23 cellular contexts compared by ENCODE assay signal in the genomic region with DNA sequence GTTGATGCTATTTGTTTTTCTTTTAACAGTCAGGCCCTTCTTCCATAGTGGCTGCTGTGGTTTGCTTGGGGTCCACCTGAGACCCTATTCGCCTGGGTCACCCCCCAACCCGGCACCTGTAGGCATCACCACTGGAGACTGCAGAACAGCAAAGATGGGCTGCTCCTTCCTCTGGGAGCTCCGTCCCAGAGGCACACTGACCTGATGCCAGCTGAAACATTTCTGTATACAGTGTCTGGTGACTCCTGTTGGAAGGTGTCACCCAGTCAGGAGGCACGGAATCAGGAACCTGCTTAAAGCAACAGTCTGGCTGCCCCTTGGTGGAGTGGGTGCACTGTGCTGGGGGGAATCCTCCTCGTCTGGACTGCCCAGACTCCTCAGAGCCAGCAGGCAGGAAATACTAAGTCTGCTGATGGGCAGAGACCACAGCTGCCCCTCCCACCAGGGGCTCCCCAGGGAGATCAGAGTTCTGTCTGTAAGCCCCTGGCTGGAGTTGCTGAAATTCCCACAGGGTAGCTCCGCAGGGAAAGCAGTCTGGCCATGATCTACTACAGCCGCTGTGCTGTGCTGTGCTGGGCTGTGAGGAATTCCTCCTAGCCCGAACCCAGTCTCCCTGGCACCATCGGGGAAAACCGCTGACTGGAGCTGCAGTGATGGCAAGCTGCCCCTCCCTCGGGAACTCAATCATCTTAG.
A peak's percentile ranks its signal among the peaks of the same experiment; 100 is the strongest.
DNase-seq lines count a peak whose midpoint lies in the region; ATAC-seq and TF ChIP-seq lines count a peak whose summit lies in the region.
"Had no signal": no experiment of that assay in that cellular context is flagged by ENCODE, and none has a peak within 500 bp of the region (broad histone marks: within the 10 kb centered on the region; RNA-seq: fewer than 3 reads in every experiment).

No MANE protein-coding gene starts in this region.

- no peak overlapping the region for H3T11ph ChIP-seq in H9 (ENCODE audit: low read length)

- H2BK120ac ChIP-seq in H9 (ENCODE audit: low read depth, low read length, poor library complexity, severe bottlenecking), result no peak overlapping the region
- H2BK120ac ChIP-seq in mesendoderm (ENCODE audit: low read depth, low read length), result no peak overlapping the region

- no peaks in the 10 kb centered on the region for H4K20me1 ChIP-seq in BLaER1
- no peaks in the 10 kb centered on the region for H4K20me1 ChIP-seq in H9 (ENCODE audit: control insufficient read depth, insufficient read depth, insufficient read length)

- H2AFZ ChIP-seq in H9 (ENCODE audit: low read length), result no peak overlapping the region

- H4K5ac ChIP-seq in H9 (ENCODE audit: insufficient read length, low read depth, low read length) (no peak overlapping the region), mesendoderm (ENCODE audit: low read length) (no peak overlapping the region)

- H3K23me2 ChIP-seq in H9 (ENCODE audit: insufficient read length, low read depth, low read length, poor library complexity, severe bottlenecking), result no peaks in the 10 kb centered on the region

- no peak overlapping the region for H3K56ac ChIP-seq in H9 (ENCODE audit: insufficient read length, low read depth, low read length)
- H3K56ac ChIP-seq in mesendoderm (ENCODE audit: low read length), result no peak overlapping the region

- H3K4me3 ChIP-seq in BLaER1 (no peak overlapping the region), coronary artery (peak overlapping the region; percentile 59), mesendoderm (ENCODE audit: low read length) (no peak overlapping the region)
- H3K4me3 ChIP-seq: body of pancreas had no signal

- ATAC-seq in HG03139 (IDR thresholded peaks at IDR 0.05; ENCODE audit: unreplicated experiment), result no peak
- ATAC-seq in HG02852 (IDR thresholded peaks at IDR 0.05; ENCODE audit: unreplicated experiment), result no peak
- ATAC-seq: activated naive CD4-positive, alpha-beta T cell treated with anti-CD3 and anti-CD28 coated beads, Interleukin-2, amount 50 U/mL, for 72 hours; body of pancreas; natural killer cell treated with Interleukin-12 subunit alpha and Interleukin-12 subunit beta and Interleukin-15 and Interleukin-18, amount 100 ng/mL, for 72 hours; stimulated activated memory B cell treated with anti-CD40 and anti-IgM and Interleukin-4, amounts not matched to agents 10 μg/mL and 1 μg/mL and 100 μg/mL, for 72 hours had no signal

- H3K4me1 ChIP-seq in BLaER1 (peaks cover 10% of the 10 kb centered on the region), H9 (ENCODE audit: insufficient read depth, low read length) (no peaks in the 10 kb centered on the region; the same call in 1 of the 2 replicates), mesendoderm (ENCODE audit: control insufficient read depth, low read depth, low read length) (no peaks in the 10 kb centered on the region)
- H3K4me1 ChIP-seq: body of pancreas had no signal

- H3K27ac ChIP-seq in BLaER1, result no peak overlapping the region
- no peak overlapping the region for H3K27ac ChIP-seq in H9 (ENCODE audit: insufficient read length, low read depth, low read length)
- H3K27ac ChIP-seq in coronary artery, result peak overlapping the region; percentile 21 to 77
- H3K27ac ChIP-seq in mesendoderm (ENCODE audit: low read depth, low read length), result no peak overlapping the region
- H3K27ac ChIP-seq: body of pancreas had no signal

- peak overlapping the region; percentile 32 for H3K4me2 ChIP-seq in BLaER1
- H3K4me2 ChIP-seq in H9 (ENCODE audit: insufficient read depth, insufficient read length, low read length), result no peak overlapping the region
- no peak overlapping the region for H3K4me2 ChIP-seq in mesendoderm (ENCODE audit: low read length)

- H3K36me3 Mint-ChIP-seq in H9 (ENCODE audit: insufficient read depth in 1 of 3, low read depth in 3 of 3), result peaks cover 19 to 29% (median 20%) of the 10 kb centered on the region in 3 experiments

- DNase-seq in H9, result peak; percentile 50
- DNase-seq in coronary artery (ENCODE audit: low spot score), result peak; percentile 83
- DNase-seq in mesendoderm, result peak; percentile 78
- DNase-seq in RPMI8226, result no peak
- DNase-seq in NAMALWA (ENCODE audit: low spot score), result no peak
- DNase-seq: activated CD4-positive, CD25-positive, alpha-beta regulatory T cell treated with anti-CD3 and anti-CD28 coated beads, Interleukin-2, amount 50 U/mL, for 72 hours; body of pancreas; CD4-positive, CD25-positive, alpha-beta regulatory T cell; GOT3; hippocampal formation; kidney glomerular epithelial cell; midbrain; NCI-H1092; NCI-H2081; NCI-H510A treated with DMSO at 0.1 percent for 48 hours; stimulated activated CD4-positive, alpha-beta T cell treated with anti-CD3 and anti-CD28 coated beads, Interleukin-1b, Interleukin-23, amount 100 ng/mL, for 48 hours had no signal

- H3K9me3 ChIP-seq in BLaER1, result peaks cover 44% of the 10 kb centered on the region
- H3K9me3 ChIP-seq in H9 (ENCODE audit: control insufficient read depth, low read depth, low read length), result no peaks in the 10 kb centered on the region
- H3K9me3 ChIP-seq: body of pancreas had no signal

- no peak overlapping the region for H3K27ac Mint-ChIP-seq in H9
- H3K27ac Mint-ChIP-seq: activated naive CD4-positive, alpha-beta T cell treated with anti-CD3 and anti-CD28 coated beads, Interleukin-2, amount 50 U/mL, for 72 hours; CD4-positive, CD25-positive, alpha-beta regulatory T cell; dendritic cell treated with granulocyte-macrophage colony-stimulating factor and Interleukin-4, amounts not matched to agents 40 ng/mL and 50 ng/mL, for 4 days; natural killer cell treated with Interleukin-12 subunit alpha and Interleukin-12 subunit beta and Interleukin-15 and Interleukin-18, amount 100 ng/mL, for 72 hours; stimulated activated memory B cell treated with anti-CD40 and anti-IgM and Interleukin-4, amounts not matched to agents 10 μg/mL and 1 μg/mL and 100 μg/mL, for 72 hours had no signal

- H3K79me2 ChIP-seq in H9 (ENCODE audit: insufficient read depth, low read length), result no peaks in the 10 kb centered on the region
- H3K79me2 ChIP-seq in mesendoderm (ENCODE audit: control insufficient read depth, insufficient read depth, low read length), result no peaks in the 10 kb centered on the region

- H3K18ac ChIP-seq in H9 (ENCODE audit: insufficient read length, low read depth, low read length), result peak overlapping the region; percentile 34
- H3K18ac ChIP-seq in mesendoderm (ENCODE audit: low read length), result no peak overlapping the region

- no peaks in the 10 kb centered on the region for H3K79me1 ChIP-seq in H9 (ENCODE audit: insufficient read depth, low read depth, low read length, poor library complexity, severe bottlenecking)
- no peaks in the 10 kb centered on the region for H3K79me1 ChIP-seq in mesendoderm (ENCODE audit: low read length)

- H4K91ac ChIP-seq in H9 (ENCODE audit: insufficient read length, low read depth, low read length), result no peak overlapping the region

- H3K23ac ChIP-seq in H9 (ENCODE audit: insufficient read length, low read depth, low read length) (no peak overlapping the region), mesendoderm (ENCODE audit: low read length) (no peak overlapping the region)

- no peak overlapping the region for H3K4ac ChIP-seq in H9 (ENCODE audit: low read depth, low read length)
- H3K4ac ChIP-seq in mesendoderm (ENCODE audit: low read depth, low read length), result peak overlapping the region; percentile 17

- H3K9ac ChIP-seq in BLaER1 (no peak overlapping the region), H9 (ENCODE audit: extremely low read depth, insufficient read length, low read length) (no peak overlapping the region), mesendoderm (ENCODE audit: low read length) (no peak overlapping the region)

- H2BK5ac ChIP-seq in H9 (ENCODE audit: insufficient read length, low read length) (no peak overlapping the region), mesendoderm (ENCODE audit: low read length) (no peak overlapping the region)

- H3K9me3 Mint-ChIP-seq in H9, result peaks cover 23 to 33% of the 10 kb centered on the region in 2 experiments

- no CpG with 5 or more reads among the region's 11 CpGs for WGBS in H9 (ENCODE audit: extremely low coverage, insufficient read length, low lambda C conversion rate)
- WGBS in mesendoderm (ENCODE audit: extremely low coverage, insufficient coverage, low lambda C conversion rate), result no CpG with 5 or more reads among the region's 11 CpGs

- peaks cover 2 to 4% of the 10 kb centered on the region in 2 experiments; a peak in 2 of 4 replicates for H3K4me1 Mint-ChIP-seq in H9

- H2BK20ac ChIP-seq in H9 (ENCODE audit: low read depth, low read length, poor library complexity, severe bottlenecking), result no peak overlapping the region

- no peak overlapping the region for H2BK12ac ChIP-seq in H9 (ENCODE audit: insufficient read length, low read depth, low read length)

- H2BK15ac ChIP-seq in H9 (ENCODE audit: low read depth, low read length) (no peak overlapping the region), mesendoderm (replicated peaks; ENCODE audit: low read depth) (no peak overlapping the region)

- H3K14ac ChIP-seq in H9 (ENCODE audit: insufficient read depth, low read length), result no peak overlapping the region; the same call in 1 of the 2 replicates

- no peak overlapping the region for H3K4me3 Mint-ChIP-seq in H9
- H3K4me3 Mint-ChIP-seq: CD4-positive, CD25-positive, alpha-beta regulatory T cell; dendritic cell treated with granulocyte-macrophage colony-stimulating factor and Interleukin-4, amounts not matched to agents 40 ng/mL and 50 ng/mL, for 4 days; natural killer cell treated with Interleukin-12 subunit alpha and Interleukin-12 subunit beta and Interleukin-15 and Interleukin-18, amount 100 ng/mL, for 72 hours; stimulated activated memory B cell treated with anti-CD40 and anti-IgM and Interleukin-4, amounts not matched to agents 10 μg/mL and 1 μg/mL and 100 μg/mL, for 72 hours had no signal

- no peaks in the 10 kb centered on the region for H3K27me3 Mint-ChIP-seq in H9 (ENCODE audit: low read depth)
- H3K27me3 Mint-ChIP-seq: CD4-positive, CD25-positive, alpha-beta regulatory T cell; dendritic cell treated with granulocyte-macrophage colony-stimulating factor and Interleukin-4, amounts not matched to agents 40 ng/mL and 50 ng/mL, for 4 days; natural killer cell treated with Interleukin-12 subunit alpha and Interleukin-12 subunit beta and Interleukin-15 and Interleukin-18, amount 100 ng/mL, for 72 hours; stimulated activated memory B cell treated with anti-CD40 and anti-IgM and Interleukin-4, amounts not matched to agents 10 μg/mL and 1 μg/mL and 100 μg/mL, for 72 hours had no signal

- H2AK5ac ChIP-seq in H9 (ENCODE audit: insufficient read length, low read length), result no peak overlapping the region
- no peak overlapping the region for H2AK5ac ChIP-seq in mesendoderm (ENCODE audit: low read length)

- H3K36me3 ChIP-seq in BLaER1 (peaks cover 23% of the 10 kb centered on the region), mesendoderm (ENCODE audit: control insufficient read depth, insufficient read depth, low read length) (no peaks in the 10 kb centered on the region)

- H4K8ac ChIP-seq in H9 (replicated peaks; ENCODE audit: insufficient read length, low read depth, low read length), result no peak overlapping the region
- H4K8ac ChIP-seq in mesendoderm (ENCODE audit: low read depth, low read length), result no peak overlapping the region

- H3K27me3 ChIP-seq in BLaER1 (no peaks in the 10 kb centered on the region), H9 (ENCODE audit: insufficient read depth, low read length) (no peaks in the 10 kb centered on the region), mesendoderm (ENCODE audit: insufficient read depth, low read length, poor library complexity) (no peaks in the 10 kb centered on the region)
- H3K27me3 ChIP-seq: body of pancreas had no signal

- TF ChIP-seq CTCF in H9 (conservative IDR thresholded peaks at IDR 0.05) (no peak), coronary artery (IDR thresholded peaks at IDR 0.05) (no peak)

Comparison
In these comparisons a context has a peak if more than half of its experiments do, and no peak if none do; other contexts are left out.
1. H3K27ac ChIP-seq: peak in coronary artery (2 of 2); none in BLaER1 (single experiment), H9 (single experiment) and mesendoderm (single experiment).
2. DNase-seq: peak in H9 (single experiment), coronary artery (single experiment) and mesendoderm (single experiment); none in RPMI8226 (single experiment) and NAMALWA (single experiment).